27 cellular contexts compared by ENCODE assay signal in the genomic region with DNA sequence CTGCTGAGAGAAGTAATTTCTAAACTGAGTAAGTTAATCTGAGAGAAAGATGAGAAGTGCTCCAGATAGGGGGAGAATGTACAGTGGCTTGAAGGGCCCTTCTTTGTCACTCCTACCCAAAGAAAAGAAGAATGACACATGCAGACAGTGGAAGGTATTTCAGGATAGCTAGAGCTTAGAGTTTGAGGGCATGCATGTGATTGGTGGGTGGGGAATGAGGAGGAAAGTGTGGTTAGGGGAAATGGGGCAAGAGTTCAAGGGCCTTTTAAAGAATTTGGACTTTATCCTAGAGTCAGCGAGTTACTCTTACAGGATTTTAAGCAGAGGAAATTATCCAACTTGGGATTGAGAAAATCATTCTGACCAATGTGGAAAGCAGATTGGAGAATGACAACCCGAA.
"Had no signal": no experiment of that assay in that cellular context is flagged by ENCODE, and none has a peak within 500 bp of the region (broad histone marks: within the 10 kb centered on the region; RNA-seq: fewer than 3 reads in every experiment).

No MANE protein-coding gene starts in this region.

- H3K9me3 ChIP-seq: mucosa of descending colon, stomach, suprapubic skin, tibial artery had no signal

- H3K36me3 ChIP-seq: cardiac muscle cell, stomach, suprapubic skin, tibial artery had no signal

- H3K27me3 ChIP-seq: cardiac muscle cell, dorsolateral prefrontal cortex, stomach, suprapubic skin, tibial artery had no signal

- H3K4me1 ChIP-seq: suprapubic skin, tibial artery had no signal

- H3K4me3 ChIP-seq: cardiac muscle cell, coronary artery, dorsolateral prefrontal cortex, lung, mucosa of descending colon, stomach, suprapubic skin, tibial artery had no signal

- ATAC-seq: activated CD8-positive, alpha-beta T cell treated with anti-CD3 and anti-CD28 coated beads for 36 hours; activated T-cell treated with anti-CD3 and anti-CD28 coated beads, Interleukin-2, amount 50 U/mL, for 4 hours; activated T-helper 17 cell treated with anti-CD3 and anti-CD28 coated beads, Interleukin-2, amount 50 U/mL, for 72 hours; effector memory CD8-positive, alpha-beta T cell; left colon; mucosa of descending colon; natural killer cell treated with Interleukin-12 subunit alpha and Interleukin-12 subunit beta and Interleukin-15 and Interleukin-18, amount 100 ng/mL, for 72 hours; stimulated activated naive B cell treated with anti-CD40 and anti-IgM and Interleukin-4, amounts not matched to agents 10 μg/mL and 1 μg/mL and 100 μg/mL, for 72 hours had no signal

- H3K27ac ChIP-seq: coronary artery, dorsolateral prefrontal cortex, stomach, suprapubic skin, tibial artery had no signal

- DNase-seq: activated B cell treated with CpG ODN at 0.5 μM for 24 hours; activated CD4-positive, alpha-beta T cell treated with anti-CD3 and anti-CD28 coated beads, Interleukin-2, amount 50 U/mL, for 1 hour; activated CD8-positive, alpha-beta T cell treated with anti-CD3 and anti-CD28 coated beads for 36 hours; activated gamma-delta T cell treated with Interleukin-2 at 50 U/mL for 16 hours; activated naive CD4-positive, alpha-beta T cell treated with anti-CD3 and anti-CD28 coated beads, Interleukin-2, amount 50 U/mL, for 16 hours; activated T-cell treated with anti-CD3 and anti-CD28 coated beads, Interleukin-2, amount 50 U/mL, for 4 hours; cerebellar nuclear complex; dorsolateral prefrontal cortex; effector memory CD8-positive, alpha-beta T cell; erythroblast; foreskin fibroblast; hippocampal formation; kidney; left colon; mucosa of descending colon; stimulated activated CD4-positive, alpha-beta T cell treated with anti-CD3 and anti-CD28 coated beads, Interleukin-15, amount 100 ng/mL, for 24 hours; stimulated activated CD4-positive, alpha-beta T cell treated with anti-CD3 and anti-CD28 coated beads, Interleukin-2, amount 100 ng/mL, for 24 hours; stimulated activated naive B cell treated with anti-CD40 and anti-IgM and Interleukin-4, amounts not matched to agents 10 μg/mL and 1 μg/mL and 100 μg/mL, for 72 hours; stomach; T-helper 2 cell; tibial artery had no signal
